13 cellular contexts compared by ENCODE assay signal in genomic region chr19:2221250-2221831, GRCh38. TPM values are rescaled to one million over a fixed set of nuclear protein-coding genes. Genes with fewer than 3 reads are reported as not detected.
DNase-seq lines count a peak whose midpoint lies in the region; ATAC-seq and TF ChIP-seq lines count a peak whose summit lies in the region.
"Had no signal": no experiment of that assay in that cellular context is flagged by ENCODE, and none has a peak within 500 bp of the region (broad histone marks: within the 10 kb centered on the region; RNA-seq: fewer than 3 reads in every experiment).

No MANE protein-coding gene starts in this region.

- H3K4me1 ChIP-seq in heart left ventricle (peaks cover 0 to 11% (median 0%) of the 10 kb centered on the region in 12 donors), tibial nerve (peaks cover 0 to 28% (median 19%) of the 10 kb centered on the region in 4 donors), mucosa of descending colon (ENCODE audit: low read depth) (no peaks in the 10 kb centered on the region)

- ATAC-seq in Right ventricle myocardium superior (ENCODE audit: poor library complexity): peak; percentile 39
- no peak for ATAC-seq in heart left ventricle
- ATAC-seq in mucosa of descending colon: no peak

- intact Hi-C loops in Right ventricle myocardium superior (cut with DNase I): no loop called here
- intact Hi-C loops in heart left ventricle (cut with DNase I): no loop called here
- intact Hi-C loops in mucosa of descending colon (cut with DNase I, micrococcal nuclease): no loop called here

- H3K36me3 ChIP-seq in heart left ventricle: peaks cover 0 to 95% (median 74%) of the 10 kb centered on the region in 9 donors
- peaks cover 4 to 88% (median 7%) of the 10 kb centered on the region in 3 donors for H3K36me3 ChIP-seq in tibial nerve
- peaks cover 14% of the 10 kb centered on the region for H3K36me3 ChIP-seq in mucosa of descending colon (ENCODE audit: low read depth)

- H3K9me3 ChIP-seq in heart left ventricle (no peaks in the 10 kb centered on the region), tibial nerve (no peaks in the 10 kb centered on the region), mucosa of descending colon (no peaks in the 10 kb centered on the region)

- no peak for TF ChIP-seq CTCF in heart left ventricle (IDR thresholded peaks at IDR 0.05)
- no peak for TF ChIP-seq CTCF in fibroblast of mammary gland (conservative IDR thresholded peaks at IDR 0.05; ENCODE audit: control insufficient read depth, insufficient read depth, low read depth, low read length)
- no peak for TF ChIP-seq CTCF in tibial nerve (IDR thresholded peaks at IDR 0.05)
- TF ChIP-seq CTCF in mucosa of descending colon (IDR thresholded peaks at IDR 0.05): no peak

- 64 to 80% (median 74%) methylated on average over 14 to 20 of the region's 20 CpGs for WGBS in heart left ventricle, 4 donors
- 30 to 47% methylated on average over 19 of the region's 20 CpGs for WGBS in tibial nerve, 2 donors

- DNase-seq in Right ventricle myocardium superior (no peak), heart left ventricle (no peak), fibroblast of mammary gland (ENCODE audit: low read depth) (peak; percentile 94), tibial nerve (ENCODE audit: low spot score in 2 of 2) (no peak), kidney tubule cell (ENCODE audit: low spot score) (no peak), mucosa of descending colon (no peak)
- DNase-seq: activated B cell treated with CpG ODN at 0.5 μM for 24 hours; activated T-cell treated with anti-CD3 and anti-CD28 coated beads, Interleukin-2, amount 50 U/mL, for 1 hour; NCI-H187 treated with DMSO at 0.1 percent for 48 hours; nucleus accumbens; stimulated activated CD8-positive, alpha-beta memory T cell treated with anti-CD3 and anti-CD28 coated beads, Interleukin-4, amount 100 ng/mL, for 48 hours had no signal

- H3K27me3 ChIP-seq in heart left ventricle: no peaks in the 10 kb centered on the region
- H3K27me3 ChIP-seq in tibial nerve: no peaks in the 10 kb centered on the region

- no peak overlapping the region for H3K27ac ChIP-seq in heart left ventricle
- peak overlapping the region; percentile 24 to 88 (median 70) for H3K27ac ChIP-seq in tibial nerve

- TF ChIP-seq POLR2A in heart left ventricle (IDR thresholded peaks at IDR 0.05) (no peak), tibial nerve (IDR thresholded peaks at IDR 0.05) (no peak)

- H3K4me3 ChIP-seq in heart left ventricle (no peak overlapping the region), fibroblast of mammary gland (ENCODE audit: control insufficient read depth, low read depth, low read length) (no peak overlapping the region), tibial nerve (no peak overlapping the region), mucosa of descending colon (no peak overlapping the region)
- H3K4me3 ChIP-seq: lung had no signal

- peak in 1 of 2 donors; percentile 16 for TF ChIP-seq EP300 in tibial nerve (IDR thresholded peaks at IDR 0.05)

RNA-seq across cellular contexts. Expression of gene PLEKHJ1, which starts 14.8 kb away (rescaled TPM):
- total RNA-seq in Right ventricle myocardium superior: 59.6 TPM
- 10 to 100 TPM; 44.6 to 63.2 (median 46.5) TPM for total RNA-seq in heart left ventricle
- polyA plus RNA-seq in heart left ventricle: 10 to 100 TPM; 80.9 to 89.7 TPM
- total RNA-seq in tibial nerve: 10 to 100 TPM; 37.3 to 67.5 (median 51.2) TPM
- total RNA-seq in mucosa of descending colon: 100 to 1,000 TPM; 132 to 231 (median 189) TPM

RNA-seq across cellular contexts. Expression of gene SF3A2, which starts 15.3 kb away (rescaled TPM):
- total RNA-seq in Right ventricle myocardium superior (30.0 TPM), heart left ventricle (10 to 100 TPM; 19.2 to 43.9 (median 28.6) TPM), tibial nerve (10 to 100 TPM; 21.4 to 84.0 (median 51.8) TPM), mucosa of descending colon (10 to 100 TPM; 60.6 to 81.2 (median 68.2) TPM)
- 10 to 100 TPM; 22.7 to 29.5 TPM for polyA plus RNA-seq in heart left ventricle

RNA-seq across cellular contexts. Expression of gene AMH, which starts 27.8 kb away (rescaled TPM):
- 0.24 TPM for total RNA-seq in Right ventricle myocardium superior
- under 1 TPM in 5 of 9 donors, not detected in 4; 0.32 to 0.81 (median 0.57) TPM for total RNA-seq in heart left ventricle
- polyA plus RNA-seq in heart left ventricle: 1 to 10 TPM in 1 of 2 donors, under 1 TPM in 1; 0.10 to 1.1 TPM
- 1 to 10 TPM in 2 of 4 donors, under 1 TPM in 1, not detected in 1; 0.59 to 5.4 (median 2.1) TPM for total RNA-seq in tibial nerve
- 1 to 10 TPM; 2.7 to 5.1 (median 3.8) TPM for total RNA-seq in mucosa of descending colon
- total RNA-seq: urinary bladder had no signal

RNA-seq across cellular contexts. Expression of gene JSRP1, which starts 34.9 kb away (rescaled TPM):
- total RNA-seq in Right ventricle myocardium superior (0.35 TPM), heart left ventricle (under 1 TPM in 1 of 9 donors, not detected in 8; 0.25 TPM), tibial nerve (not detected), mucosa of descending colon (1 to 10 TPM in 1 of 3 donors, under 1 TPM in 2; 0.38 to 2.4 (median 0.87) TPM)
- polyA plus RNA-seq in heart left ventricle: under 1 TPM in 1 of 2 donors, not detected in 1; 0.34 TPM

RNA-seq across cellular contexts. Expression of gene DOT1L, which starts 57.6 kb away (rescaled TPM):
- total RNA-seq in Right ventricle myocardium superior (9.6 TPM), heart left ventricle (10 to 100 TPM in 6 of 9 donors, 1 to 10 TPM in 3; 5.2 to 24.0 (median 10.8) TPM), tibial nerve (10 to 100 TPM; 13.8 to 59.4 (median 18.1) TPM), mucosa of descending colon (10 to 100 TPM; 38.1 to 48.1 (median 44.5) TPM)
- polyA plus RNA-seq in heart left ventricle: 10 to 100 TPM in 1 of 2 donors, 1 to 10 TPM in 1; 5.7 to 22.4 TPM

Comparison
In these comparisons a context has a peak if more than half of its experiments do, and no peak if none do; other contexts are left out.
1. H3K27ac ChIP-seq: peak in tibial nerve (4 of 4); none in heart left ventricle (0 of 12).